Comparison of ENCODE assay signal across 7 cellular contexts in the genomic region with DNA sequence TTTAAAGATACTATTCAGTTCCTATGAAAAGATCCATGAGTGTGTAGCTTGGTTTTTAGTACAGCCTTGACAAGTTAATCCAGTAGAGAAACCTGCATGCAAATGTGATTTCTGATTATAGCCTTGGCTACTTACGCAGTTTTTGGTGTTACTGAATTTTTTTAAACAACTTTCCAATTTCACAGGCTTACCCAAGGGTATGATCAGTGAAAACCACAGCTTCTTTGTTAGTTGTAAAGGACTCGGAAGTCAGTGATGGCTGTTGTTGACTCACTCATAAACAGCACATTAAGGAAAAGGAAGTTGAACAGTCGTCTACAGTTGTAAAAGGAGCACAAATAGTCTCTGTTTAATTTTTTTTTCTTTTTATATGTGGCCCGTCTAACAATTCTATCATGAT.
DNase-seq lines count a peak whose midpoint lies in the region; ATAC-seq, FAIRE-seq and TF ChIP-seq lines count a peak whose summit lies in the region.
"Not testable (repeated sequence)": the region's sequence is repeated elsewhere in the genome, so short reads cannot be mapped to it uniquely, and the experiment has no call there.

No MANE protein-coding gene starts in this region.

- 12% methylated on average over 4 of the region's 4 CpGs for WGBS in GM12878 (ENCODE audit: insufficient coverage, insufficient replicate concordance, low lambda C conversion rate, missing lambda C conversion rate)

- not testable (repeated sequence) for H3K27ac Mint-ChIP-seq in neural crest cell (ENCODE audit: unreplicated experiment)

- ATAC-seq in HG03432 (IDR thresholded peaks at IDR 0.05; ENCODE audit: unreplicated experiment) (peak; percentile 82), GM12878 (peak; percentile 61)

- not testable (repeated sequence) for H3K9me3 ChIP-seq in GM12878 (replicated peaks; ENCODE audit: control insufficient read depth, insufficient read depth, low read length)

- H3K36me3 ChIP-seq in GM12878 (ENCODE audit: control insufficient read depth in 2 of 2, insufficient read depth in 2 of 2, low read length in 1 of 2) = not testable (repeated sequence)

- not testable (repeated sequence) for TF ChIP-seq EP300 in GM12878 (IDR thresholded peaks at IDR 0.05; ENCODE audit: borderline replicate concordance in 1 of 2, control insufficient read depth in 1 of 2, low read depth in 2 of 2, low read length in 2 of 2)

- H3K27ac ChIP-seq in GM12878 (ENCODE audit: control insufficient read depth, insufficient read depth) = not testable (repeated sequence)

- TF ChIP-seq POLR2A in NB4 (IDR thresholded peaks at IDR 0.05; ENCODE audit: extremely low read depth, insufficient read length); GM12878 (IDR thresholded peaks at IDR 0.05; ENCODE audit: low read depth, low read length): not testable (repeated sequence)

- H3K9me3 Mint-ChIP-seq in neural crest cell = not testable (repeated sequence)

- not testable (repeated sequence) for H3K27me3 Mint-ChIP-seq in neural crest cell (ENCODE audit: low read depth)

- H3K79me2 ChIP-seq in GM12878 (ENCODE audit: control insufficient read depth, insufficient read depth, low read length) = not testable (repeated sequence)

- POLR2A ChIA-PET in GM12878 (lab: Charles Lee) = not testable (repeated sequence)

- in situ Hi-C loops in GM12878 (cut with MboI) = not testable (repeated sequence)

- DNase-seq in EH (ENCODE audit: low read depth) = peak; percentile 34
- DNase-seq in NB4 (ENCODE audit: low read depth) = peak; percentile 4
- peak; percentile 47 for DNase-seq in SIG-M5 treated with dmso at 0.1 percent for 504 hours (lab: John Stamatoyannopoulos, UW; ENCODE audit: unreplicated experiment)
- DNase-seq in GM12878 (ENCODE audit: low read depth, low spot score); neural crest cell (ENCODE audit: low read depth, low spot score): not testable (repeated sequence)
- peak; percentile 8 for DNase-seq in fibroblast of pulmonary artery (ENCODE audit: low read depth)

- SMC1A ChIA-PET in GM12878 (lab: Charles Lee; ENCODE audit: uncharacterized antibody, unreplicated experiment) = not testable (repeated sequence)

- H3K4me1 ChIP-seq in GM12878 (ENCODE audit: control insufficient read depth, insufficient read depth, low read length) = not testable (repeated sequence)

- H2AFZ ChIP-seq in GM12878 (ENCODE audit: control insufficient read depth, low read depth, low read length) = not testable (repeated sequence)

- not testable (repeated sequence) for H4K20me1 ChIP-seq in GM12878 (ENCODE audit: control insufficient read depth, insufficient read depth)

- not testable (repeated sequence) for TF ChIP-seq RAD21 in GM12878 (IDR thresholded peaks at IDR 0.05; ENCODE audit: insufficient read depth, low read depth, low read length)

- H3K36me3 Mint-ChIP-seq in neural crest cell (ENCODE audit: low read depth) = not testable (repeated sequence)

- H3K4me1 Mint-ChIP-seq in neural crest cell = peaks cover 23% of the 10 kb centered on the region

- not testable (repeated sequence) for H3K27me3 ChIP-seq in GM12878 (replicated peaks in 1 of 2; ENCODE audit: control insufficient read depth in 2 of 2, insufficient read depth in 2 of 2, low read length in 1 of 2)

- H3K4me2 ChIP-seq in GM12878 (ENCODE audit: control insufficient read depth, insufficient read depth) = not testable (repeated sequence)

- RAD21 ChIA-PET in GM12878 (lab: Charles Lee; ENCODE audit: unreplicated experiment) = not testable (repeated sequence)

- H3K9ac ChIP-seq in GM12878 (ENCODE audit: control insufficient read depth, insufficient read depth, low read length) = not testable (repeated sequence)

- CTCF ChIA-PET in GM12878 (lab: Yijun Ruan, JAX) = not testable (repeated sequence)

- intact Hi-C loops in GM12878 (cut with micrococcal nuclease; ENCODE audit: unreplicated experiment) = not testable (repeated sequence)

- not testable (repeated sequence) for BruUV-seq in GM12878 (replicated peaks; lab: Mats Ljungman, UMichigan)

- TF ChIP-seq CTCF in NB4 (IDR thresholded peaks at IDR 0.05; ENCODE audit: low read depth, low read length); GM12878 (IDR thresholded peaks at IDR 0.05 in 2 of 3, conservative IDR thresholded peaks at IDR 0.05 in 1 of 3; ENCODE audit: control insufficient read depth in 2 of 3, extremely low read depth in 1 of 3, insufficient read depth in 1 of 3, low read depth in 3 of 3, low read length in 3 of 3); fibroblast of pulmonary artery (IDR thresholded peaks at IDR 0.05; ENCODE audit: low read length, missing control alignments); neural crest cell (conservative IDR thresholded peaks at IDR 0.05): not testable (repeated sequence)

- not testable (repeated sequence) for FAIRE-seq in GM12878 (lab: Jason Lieb, UNC)

- H3K4me3 Mint-ChIP-seq in neural crest cell = peak overlapping the region; percentile 25

- not testable (repeated sequence) for H3K4me3 ChIP-seq in NB4 (ENCODE audit: low read depth, low read length); GM12878; fibroblast of pulmonary artery (replicated peaks; ENCODE audit: low read depth, low read length)
